28 cellular contexts compared by ENCODE assay signal in the genomic region with DNA sequence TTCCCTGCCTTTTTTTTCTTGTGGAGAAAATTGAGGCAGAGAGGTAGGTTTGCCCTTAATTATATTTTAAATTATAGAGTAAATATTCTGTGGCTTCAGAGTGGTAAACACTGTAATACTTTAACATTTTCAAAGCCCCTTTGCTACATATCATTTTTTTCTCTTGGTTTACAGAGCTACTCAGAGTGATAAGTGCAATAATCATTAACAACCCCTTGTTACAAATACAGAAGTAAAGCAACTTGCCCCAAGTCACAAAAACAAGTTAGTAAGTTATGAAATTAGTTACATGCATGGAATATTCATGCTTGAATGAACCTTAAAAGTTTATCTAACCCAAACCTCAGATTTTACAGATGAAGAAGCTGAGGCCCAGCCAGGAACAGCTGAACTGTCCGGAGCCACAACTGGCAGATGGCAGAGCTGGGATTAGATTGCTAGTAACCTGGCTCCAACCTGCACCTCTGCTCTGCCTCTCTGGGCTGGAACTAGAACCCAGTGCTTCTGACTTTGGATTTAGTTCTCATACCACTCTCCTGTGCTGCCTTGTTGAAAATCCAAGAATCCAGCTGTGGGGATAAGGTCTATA. TPM values are rescaled to one million over a fixed set of nuclear protein-coding genes. Genes with fewer than 3 reads are reported as not detected.
"Had no signal": no experiment of that assay in that cellular context is flagged by ENCODE, and none has a peak within 500 bp of the region (broad histone marks: within the 10 kb centered on the region; RNA-seq: fewer than 3 reads in every experiment).

No MANE protein-coding gene starts in this region.

- ATAC-seq: stimulated activated effector memory CD8-positive, alpha-beta T cell treated with anti-CD3 and anti-CD28 coated beads, Interleukin-12 subunit alpha, Interleukin-12 subunit beta, amount 100 ng/mL, for 72 hours had no signal

- H3K4me3 ChIP-seq: left ventricle myocardium inferior, lung, ovary, right atrium auricular region, right lobe of liver, suprapubic skin, thoracic aorta, tibial artery, upper lobe of right lung had no signal

- H3K4me3 Mint-ChIP-seq: mesothelial cell of epicardium; naive B cell; natural killer cell treated with Interleukin-12 subunit alpha and Interleukin-12 subunit beta and Interleukin-15 and Interleukin-18, amount 100 ng/mL, for 72 hours; stimulated activated effector memory CD8-positive, alpha-beta T cell treated with anti-CD3 and anti-CD28 coated beads, Interleukin-12 subunit alpha, Interleukin-12 subunit beta, amount 100 ng/mL, for 72 hours; stimulated activated naive CD8-positive, alpha-beta T cell treated with anti-CD3 and anti-CD28 coated beads, Interleukin-15, Interleukin-2, amounts not matched to agents 100 ng/mL and 50 ng/mL, for 24 hours had no signal

- H3K36me3 ChIP-seq: left ventricle myocardium inferior, ovary, right atrium auricular region, right lobe of liver, suprapubic skin, thoracic aorta, tibial artery, upper lobe of right lung had no signal

- H3K27ac Mint-ChIP-seq: mesothelial cell of epicardium; naive B cell; natural killer cell treated with Interleukin-12 subunit alpha and Interleukin-12 subunit beta and Interleukin-15 and Interleukin-18, amount 100 ng/mL, for 72 hours; progenitor cell of endocrine pancreas; stimulated activated effector memory CD8-positive, alpha-beta T cell treated with anti-CD3 and anti-CD28 coated beads, Interleukin-12 subunit alpha, Interleukin-12 subunit beta, amount 100 ng/mL, for 72 hours; stimulated activated naive CD8-positive, alpha-beta T cell treated with anti-CD3 and anti-CD28 coated beads, Interleukin-15, Interleukin-2, amounts not matched to agents 100 ng/mL and 50 ng/mL, for 24 hours had no signal

- H3K27me3 Mint-ChIP-seq: progenitor cell of endocrine pancreas had no signal

- FAIRE-seq: urothelium cell line had no signal

- H3K4me1 Mint-ChIP-seq: mesothelial cell of epicardium, naive B cell had no signal

- H3K4me1 ChIP-seq: left ventricle myocardium inferior, right atrium auricular region, right lobe of liver, suprapubic skin, tibial artery, upper lobe of right lung had no signal

- DNase-seq: islet precursor cell; left ventricle myocardium inferior; mesendoderm; naive B cell; ovary; right lobe of liver; stimulated activated CD4-positive, alpha-beta T cell treated with anti-CD3 and anti-CD28 coated beads, Interleukin-12 subunit alpha, Interleukin-12 subunit beta, amount 100 ng/mL, for 4 hours; stimulated activated CD4-positive, alpha-beta T cell treated with anti-CD3 and anti-CD28 coated beads, Interleukin-15, amount 100 ng/mL, for 24 hours; stimulated activated CD4-positive, alpha-beta T cell treated with anti-CD3 and anti-CD28 coated beads, Interleukin-4, amount 100 ng/mL, for 24 hours; stimulated activated naive CD4-positive, alpha-beta T cell; tibial artery; trophoblast cell; upper lobe of right lung had no signal

- H3K27me3 ChIP-seq: ovary, right atrium auricular region, right lobe of liver, suprapubic skin, tibial artery, upper lobe of right lung had no signal

- H3K27ac ChIP-seq: left ventricle myocardium inferior, ovary, right atrium auricular region, right lobe of liver, suprapubic skin, thoracic aorta, tibial artery, upper lobe of right lung had no signal

- H3K36me3 Mint-ChIP-seq: mesothelial cell of epicardium; stimulated activated effector memory CD8-positive, alpha-beta T cell treated with anti-CD3 and anti-CD28 coated beads, Interleukin-12 subunit alpha, Interleukin-12 subunit beta, amount 100 ng/mL, for 72 hours had no signal

RNA-seq across cellular contexts. Expression of gene TNN, which starts 48.7 kb away (rescaled TPM):
- total RNA-seq: kidney epithelial cell; left ventricle myocardium inferior; mononuclear cell; natural killer cell treated with Interleukin-12 subunit alpha and Interleukin-12 subunit beta and Interleukin-15 and Interleukin-18, amount 100 ng/mL, for 72 hours; ovary; pulmonary artery endothelial cell; renal cortical epithelial cell; thoracic aorta; upper lobe of right lung had no signal
- polyA plus RNA-seq: neural cell had no signal
